8 cellular contexts compared by ENCODE assay signal in genomic region chr2:24919100-24919976, GRCh38. TPM values are rescaled to one million over a fixed set of nuclear protein-coding genes. Genes with fewer than 3 reads are reported as not detected.
DNase-seq lines count a peak whose midpoint lies in the region; ATAC-seq and TF ChIP-seq lines count a peak whose summit lies in the region.

No MANE protein-coding gene starts in this region.

- CTCF ChIA-PET in SK-N-SH (lab: Yijun Ruan, JAX) = interaction anchor here (1.1 to 3.1 kb wide), 3 partner anchors 16 to 210 kb away, joined by 3 to 11 read pairs (median 5); no protein-coding TSS in a partner anchor

- DNase-seq in AG08396 (ENCODE audit: low spot score) (peak; percentile 76), SK-N-SH (peak; percentile 80), mesenteric fat pad (ENCODE audit: low spot score) (no peak)
- peak; percentile 80 for DNase-seq in stimulated activated CD4-positive, alpha-beta T cell treated with anti-CD3 and anti-CD28 coated beads, Interleukin-15, amount 100 ng/mL, for 24 hours

- peak overlapping the region; percentile 94 for H3K4me2 ChIP-seq in SK-N-SH

- no peaks in the 10 kb centered on the region for H3K9me2 ChIP-seq in SK-N-SH

- H3K79me2 ChIP-seq in SK-N-SH (ENCODE audit: insufficient read depth) = peaks cover 8% of the 10 kb centered on the region; the same call in 1 of the 2 replicates

- POLR2A ChIA-PET in SK-N-SH (lab: Yijun Ruan, JAX) = interaction anchor here (1.0 kb wide), 1 partner anchor 10 kb away, joined by 6 read pairs; no protein-coding TSS in a partner anchor

- no peak for TF ChIP-seq EP300 in SK-N-SH (IDR thresholded peaks at IDR 0.05; ENCODE audit: borderline replicate concordance in 1 of 2, low read depth in 1 of 2, low read length in 1 of 2)

- peak overlapping the region; percentile 66 to 73 for H3K4me3 ChIP-seq in SK-N-SH (ENCODE audit: low read depth in 2 of 2, low read length in 1 of 2)
- peak overlapping the region; percentile 34 for H3K4me3 ChIP-seq in iPS-18a (ENCODE audit: low read length)

- WGBS in SK-N-SH (ENCODE audit: low lambda C conversion rate) = 33% methylated on average over 23 of the region's 67 CpGs

- ATAC-seq in GM19025 (IDR thresholded peaks at IDR 0.05; ENCODE audit: low read depth, unreplicated experiment) (peak; percentile 30), HG03342 (IDR thresholded peaks at IDR 0.05; ENCODE audit: unreplicated experiment) (peak; percentile 23)

- peak overlapping the region; percentile 66 for H3K9ac ChIP-seq in SK-N-SH
- H3K9ac ChIP-seq in iPS-18a (ENCODE audit: low read length) = peak overlapping the region; percentile 24

- H3K27ac ChIP-seq in SK-N-SH (ENCODE audit: low read depth in 2 of 2, low read length in 1 of 2) = peak overlapping the region in 1 of 2 experiments; percentile 1; a peak in 2 of 4 replicates
- peak overlapping the region; percentile 22 for H3K27ac ChIP-seq in angular gyrus (ENCODE audit: low read depth, low read length)
- no peak overlapping the region for H3K27ac ChIP-seq in iPS-18a (ENCODE audit: low read length)

- no peak for TF ChIP-seq CTCF in SK-N-SH (IDR thresholded peaks at IDR 0.05)

- no peaks in the 10 kb centered on the region for H4K20me1 ChIP-seq in SK-N-SH (ENCODE audit: insufficient read depth)

- H2AFZ ChIP-seq in SK-N-SH (ENCODE audit: low read depth) = peak overlapping the region; percentile 92; the same call in 1 of the 2 replicates

- H3K27me3 ChIP-seq in SK-N-SH (ENCODE audit: insufficient read depth) (no peaks in the 10 kb centered on the region), iPS-18a (ENCODE audit: control insufficient read depth, insufficient read depth, low read length) (peaks cover 5% of the 10 kb centered on the region)

- H3F3A ChIP-seq in SK-N-SH (replicated peaks; ENCODE audit: insufficient read depth) = peaks cover 6% of the 10 kb centered on the region

- H3K36me3 ChIP-seq in SK-N-SH (replicated peaks in 1 of 2; ENCODE audit: control insufficient read depth in 1 of 2, insufficient read depth in 2 of 2, low read length in 1 of 2) (no peaks in the 10 kb centered on the region), iPS-18a (ENCODE audit: control insufficient read depth, low read depth, low read length) (no peaks in the 10 kb centered on the region)

- H3K9me3 ChIP-seq in SK-N-SH = no peaks in the 10 kb centered on the region
- H3K9me3 ChIP-seq in iPS-18a (ENCODE audit: control insufficient read depth, low read depth, low read length) = no peaks in the 10 kb centered on the region

- no peak for TF ChIP-seq RAD21 in SK-N-SH (IDR thresholded peaks at IDR 0.05; ENCODE audit: low read length)

- H3K4me1 ChIP-seq in SK-N-SH (ENCODE audit: control insufficient read depth in 1 of 2, insufficient read depth in 2 of 2, low read depth in 1 of 2, low read length in 1 of 2) (peaks cover 0 to 27% of the 10 kb centered on the region in 2 experiments; a peak in 1 of 4 replicates), iPS-18a (ENCODE audit: control insufficient read depth, low read depth, low read length) (no peaks in the 10 kb centered on the region)

TF ChIP-seq in SK-N-SH, 30 proteins besides CTCF, POLR2A, EP300 and RAD21:
- TF ChIP-seq RFX5 (IDR thresholded peaks at IDR 0.05; ENCODE audit: low read length) (no peak), REST (IDR thresholded peaks at IDR 0.05; ENCODE audit: low read depth, low read length) (no peak), FOXJ3 (CRISPR knock-in tag; IDR thresholded peaks at IDR 0.05) (no peak), SMC3 (IDR thresholded peaks at IDR 0.05; ENCODE audit: low read depth, low read length) (no peak), USF1 (IDR thresholded peaks at IDR 0.05; ENCODE audit: borderline replicate concordance, low read depth) (no peak), CHD2 (IDR thresholded peaks at IDR 0.05; ENCODE audit: low read length, partially characterized antibody) (no peak), FOSL2 (IDR thresholded peaks at IDR 0.05; ENCODE audit: borderline replicate concordance, low read depth) (no peak), PBX3 (IDR thresholded peaks at IDR 0.05) (no peak), NRF1 (IDR thresholded peaks at IDR 0.05; ENCODE audit: low read depth, low read length) (no peak), TCF12 (IDR thresholded peaks at IDR 0.05) (no peak)

RNA-seq across cellular contexts. Expression of gene ADCY3, which starts 0.7 kb away (rescaled TPM):
- polyA plus RNA-seq in SK-N-SH (2012; rRNA removed) = 36.6 and 53.9 TPM in 2 replicates
- 18.1 and 28.6 TPM in 2 replicates for polyA plus RNA-seq in SK-N-SH (2012; cell fraction: cytosol; rRNA removed)
- polyA plus RNA-seq in SK-N-SH (2012; cell fraction: nucleus; rRNA removed) = 123 and 156 TPM in 2 replicates
- total RNA-seq in mesenteric fat pad = 216 TPM

RNA-seq across cellular contexts. Expression of gene DNAJC27, which starts 52.4 kb away (rescaled TPM):
- polyA plus RNA-seq in SK-N-SH (2012; rRNA removed) = 2.4 and 3.6 TPM in 2 replicates
- 2.5 and 2.6 TPM in 2 replicates for polyA plus RNA-seq in SK-N-SH (2012; cell fraction: cytosol; rRNA removed)
- 4.0 and 8.8 TPM in 2 replicates for polyA plus RNA-seq in SK-N-SH (2012; cell fraction: nucleus; rRNA removed)
- 10.5 TPM for total RNA-seq in mesenteric fat pad
